13 cellular contexts compared by ENCODE assay signal in genomic region chr4:84878090-84878489, GRCh38.
DNase-seq lines count a peak whose midpoint lies in the region; ATAC-seq and FAIRE-seq lines count a peak whose summit lies in the region.
"Had no signal": no experiment of that assay in that cellular context is flagged by ENCODE, and none has a peak within 500 bp of the region (broad histone marks: within the 10 kb centered on the region; RNA-seq: fewer than 3 reads in every experiment).

No MANE protein-coding gene starts in this region.

- DNase-seq in HCEC 1CT (peak; percentile 86), amniotic stem cell (lab: John Stamatoyannopoulos, UW) (peak; percentile 6), foreskin melanocyte (peak; percentile 39), urothelium cell line (ENCODE audit: low spot score) (peak; percentile 52), Right ventricle myocardium superior (no peak), MV-4-11 (lab: John Stamatoyannopoulos, UW) (no peak)
- DNase-seq: activated CD4-positive, alpha-beta T cell treated with anti-CD3 and anti-CD28 coated beads, Interleukin-2, amount 50 U/mL, for 4 hours; activated gamma-delta T cell treated with Interleukin-2 at 50 U/mL for 16 hours; colonic mucosa; mucosa of descending colon; retina; substantia nigra had no signal

- ATAC-seq in Right ventricle myocardium superior (ENCODE audit: poor library complexity) (no peak), HG03457 (IDR thresholded peaks at IDR 0.05; ENCODE audit: unreplicated experiment) (no peak)
- ATAC-seq: mucosa of descending colon had no signal

- no peak for FAIRE-seq in urothelium cell line (lab: Jason Lieb, UNC)

- intact Hi-C loops in Right ventricle myocardium superior (cut with DNase I) = no loop called here

Comparison
In these comparisons a context has a peak if more than half of its experiments do, and no peak if none do; other contexts are left out.
1. DNase-seq: peak in HCEC 1CT (single experiment), amniotic stem cell (single experiment), foreskin melanocyte (single experiment) and urothelium cell line (single experiment); none in Right ventricle myocardium superior (single experiment) and MV-4-11 (single experiment).